ENCODE assay signal across 23 cellular contexts in genomic region chr10:84706431-84706830, GRCh38.
DNase-seq lines count a peak whose midpoint lies in the region; ATAC-seq, FAIRE-seq and TF ChIP-seq lines count a peak whose summit lies in the region.
"Had no signal": no experiment of that assay in that cellular context is flagged by ENCODE, and none has a peak within 500 bp of the region (broad histone marks: within the 10 kb centered on the region; RNA-seq: fewer than 3 reads in every experiment).

No MANE protein-coding gene starts in this region.

- H2AFZ ChIP-seq in smooth muscle cell (ENCODE audit: low read depth), result peak overlapping the region; percentile 73
- H2AFZ ChIP-seq: GM23338 had no signal

- no peaks in the 10 kb centered on the region for H3K79me2 ChIP-seq in smooth muscle cell (ENCODE audit: low read depth)

- H3K36me3 ChIP-seq in bronchial epithelial cell (ENCODE audit: control insufficient read depth, insufficient read depth, low read length) (no peaks in the 10 kb centered on the region), esophagus muscularis mucosa (no peaks in the 10 kb centered on the region), prostate gland (no peaks in the 10 kb centered on the region), smooth muscle cell (ENCODE audit: low read depth) (no peaks in the 10 kb centered on the region), right lobe of liver (no peaks in the 10 kb centered on the region), thyroid gland (no peaks in the 10 kb centered on the region)

- ATAC-seq in right lobe of liver, result no peak
- ATAC-seq in left cardiac atrium, result no peak
- ATAC-seq: GM23338 had no signal

- TF ChIP-seq EP300 in esophagus muscularis mucosa (IDR thresholded peaks at IDR 0.05), result no peak

- TF ChIP-seq POLR2A in esophagus muscularis mucosa (IDR thresholded peaks at IDR 0.05; ENCODE audit: low read depth), result no peak
- TF ChIP-seq POLR2A in prostate gland (IDR thresholded peaks at IDR 0.05), result no peak
- no peak for TF ChIP-seq POLR2A in right lobe of liver (IDR thresholded peaks at IDR 0.05)
- no peak for TF ChIP-seq POLR2A in thyroid gland (IDR thresholded peaks at IDR 0.05)

- WGBS in esophagus muscularis mucosa, result 83% methylated on average over 1 of the region's 1 CpG
- WGBS in prostate gland, result 46% methylated on average over 1 of the region's 1 CpG
- WGBS in smooth muscle cell (ENCODE audit: low lambda C conversion rate), result 63% methylated on average over 1 of the region's 1 CpG
- WGBS in right lobe of liver (ENCODE audit: insufficient coverage, low coverage, low lambda C conversion rate, missing lambda C conversion rate), result 39% methylated on average over 1 of the region's 1 CpG
- 90 to 92% methylated on average over 1 of the region's 1 CpG for WGBS in thyroid gland, 2 donors

- DNase-seq in bronchial epithelial cell (ENCODE audit: low read depth), result peak; percentile 58
- DNase-seq in esophagus muscularis mucosa (ENCODE audit: extremely low spot score), result peak; percentile 29
- DNase-seq in prostate gland (ENCODE audit: low spot score), result peak; percentile 19
- no peak for DNase-seq in smooth muscle cell (lab: John Stamatoyannopoulos, UW; ENCODE audit: unreplicated experiment)
- no peak for DNase-seq in stimulated activated CD4-positive, alpha-beta T cell treated with anti-CD3 and anti-CD28 coated beads, Interleukin-12 subunit alpha, Interleukin-12 subunit beta, amount 100 ng/mL, for 4 hours
- DNase-seq in right lobe of liver, result no peak
- DNase-seq in left cardiac atrium, result no peak
- no peak for DNase-seq in thyroid gland
- DNase-seq: ACHN; AML-193; Caco-2; CD4-positive, alpha-beta T cell; DMS153; DMS79; GDM1; HCEC 1CT had no signal

- H3F3A ChIP-seq in smooth muscle cell (ENCODE audit: low read depth), result no peaks in the 10 kb centered on the region

- no peaks in the 10 kb centered on the region for H3K9me3 ChIP-seq in esophagus muscularis mucosa
- no peaks in the 10 kb centered on the region for H3K9me3 ChIP-seq in prostate gland
- H3K9me3 ChIP-seq in smooth muscle cell (replicated peaks; ENCODE audit: low read depth), result no peaks in the 10 kb centered on the region
- no peaks in the 10 kb centered on the region for H3K9me3 ChIP-seq in right lobe of liver
- H3K9me3 ChIP-seq in thyroid gland, result no peaks in the 10 kb centered on the region
- H3K9me3 ChIP-seq: Caco-2 had no signal

- intact Hi-C loops in esophagus muscularis mucosa (cut with DNase I) (no loop called here), prostate gland (cut with DNase I) (no loop called here), right lobe of liver (cut with DNase I) (no loop called here), left cardiac atrium (cut with DNase I) (no loop called here), thyroid gland (cut with DNase I) (no loop called here)

- H3K4me1 ChIP-seq in esophagus muscularis mucosa, result peaks cover 0 to 10% (median 0%) of the 10 kb centered on the region in 4 donors
- no peaks in the 10 kb centered on the region for H3K4me1 ChIP-seq in prostate gland (replicated peaks)
- peaks cover 7% of the 10 kb centered on the region for H3K4me1 ChIP-seq in smooth muscle cell (ENCODE audit: low read depth)
- H3K4me1 ChIP-seq in right lobe of liver, result no peaks in the 10 kb centered on the region
- H3K4me1 ChIP-seq in thyroid gland, result no peaks in the 10 kb centered on the region
- H3K4me1 ChIP-seq: Caco-2 had no signal

- no peak overlapping the region for H3K4me3 ChIP-seq in bronchial epithelial cell (ENCODE audit: low read depth, low read length)
- no peak overlapping the region for H3K4me3 ChIP-seq in esophagus muscularis mucosa
- H3K4me3 ChIP-seq in prostate gland, result no peak overlapping the region
- no peak overlapping the region for H3K4me3 ChIP-seq in smooth muscle cell
- no peak overlapping the region for H3K4me3 ChIP-seq in right lobe of liver
- H3K4me3 ChIP-seq in thyroid gland (replicated peaks in 1 of 3), result no peak overlapping the region
- H3K4me3 ChIP-seq: GM23338 had no signal

- TF ChIP-seq CTCF in bronchial epithelial cell (IDR thresholded peaks at IDR 0.05; ENCODE audit: insufficient read depth, low read length, severe bottlenecking) (no peak), esophagus muscularis mucosa (IDR thresholded peaks at IDR 0.05) (no peak), prostate gland (IDR thresholded peaks at IDR 0.05) (no peak), smooth muscle cell (IDR thresholded peaks at IDR 0.05; ENCODE audit: borderline replicate concordance, insufficient read depth, poor library complexity, severe bottlenecking) (no peak), right lobe of liver (IDR thresholded peaks at IDR 0.05) (no peak), thyroid gland (IDR thresholded peaks at IDR 0.05) (no peak)

- no peak for FAIRE-seq in bronchial epithelial cell (lab: Jason Lieb, UNC)
- FAIRE-seq: A204.1, D721Med, GM12892, GM18507, H54 had no signal

- peak overlapping the region; percentile 41 for H3K4me2 ChIP-seq in smooth muscle cell
- H3K4me2 ChIP-seq: GM23338 had no signal

- peak overlapping the region; percentile 73 for H3K9ac ChIP-seq in smooth muscle cell (ENCODE audit: low read depth)

- H4K20me1 ChIP-seq in smooth muscle cell (ENCODE audit: low read depth), result no peaks in the 10 kb centered on the region

- H3K27me3 ChIP-seq in bronchial epithelial cell (ENCODE audit: control insufficient read depth, insufficient read depth, low read length), result no peaks in the 10 kb centered on the region
- no peaks in the 10 kb centered on the region for H3K27me3 ChIP-seq in esophagus muscularis mucosa
- H3K27me3 ChIP-seq in prostate gland (replicated peaks; ENCODE audit: insufficient read depth), result no peaks in the 10 kb centered on the region
- peaks cover 19% of the 10 kb centered on the region for H3K27me3 ChIP-seq in smooth muscle cell (ENCODE audit: low read depth)
- no peaks in the 10 kb centered on the region for H3K27me3 ChIP-seq in right lobe of liver
- H3K27me3 ChIP-seq in thyroid gland, result no peaks in the 10 kb centered on the region

- H3K27ac ChIP-seq in esophagus muscularis mucosa (replicated peaks in 1 of 4), result no peak overlapping the region
- H3K27ac ChIP-seq in prostate gland, result no peak overlapping the region
- H3K27ac ChIP-seq in smooth muscle cell (ENCODE audit: low read depth), result peak overlapping the region; percentile 80
- H3K27ac ChIP-seq in right lobe of liver, result no peak overlapping the region
- H3K27ac ChIP-seq in thyroid gland, result no peak overlapping the region
- H3K27ac ChIP-seq: C4-2B had no signal

Comparison
In these comparisons a context has a peak if more than half of its experiments do, and no peak if none do; other contexts are left out.
1. DNase-seq: peak in bronchial epithelial cell (single experiment), esophagus muscularis mucosa (single experiment) and prostate gland (single experiment); none in smooth muscle cell (single experiment), stimulated activated CD4-positive, alpha-beta T cell treated with anti-CD3 and anti-CD28 coated beads, Interleukin-12 subunit alpha, Interleukin-12 subunit beta, amount 100 ng/mL, for 4 hours (single experiment), right lobe of liver (0 of 3), left cardiac atrium (single experiment) and thyroid gland (0 of 2).